In genomic region chr11:121932646-121933185, GRCh38 we compare ENCODE assay signal across 19 cellular contexts.
DNase-seq lines count a peak whose midpoint lies in the region; ATAC-seq, FAIRE-seq and TF ChIP-seq lines count a peak whose summit lies in the region.
"Had no signal": no experiment of that assay in that cellular context is flagged by ENCODE, and none has a peak within 500 bp of the region (broad histone marks: within the 10 kb centered on the region; RNA-seq: fewer than 3 reads in every experiment).

No MANE protein-coding gene starts in this region.

- H4K8ac ChIP-seq in mesendoderm (ENCODE audit: low read depth, low read length) = no peak overlapping the region

- no peak overlapping the region for H2BK5ac ChIP-seq in mesendoderm (ENCODE audit: low read length)

- no peak overlapping the region for H3K56ac ChIP-seq in mesendoderm (ENCODE audit: low read length)

- H3K4me3 ChIP-seq in esophagus muscularis mucosa (no peak overlapping the region), mesendoderm (ENCODE audit: low read length) (no peak overlapping the region)
- H3K4me3 ChIP-seq: A549; BLaER1 treated with 17β-estradiol and CSF1 and Interleukin-3, amounts not matched to agents 10 nM and 100 nM had no signal

- no peaks in the 10 kb centered on the region for H3K27me3 ChIP-seq in esophagus muscularis mucosa
- H3K27me3 ChIP-seq in mesendoderm (ENCODE audit: insufficient read depth, low read length, poor library complexity) = no peaks in the 10 kb centered on the region
- H3K27me3 ChIP-seq: BLaER1 treated with 17β-estradiol and CSF1 and Interleukin-3, amounts not matched to agents 10 nM and 100 nM had no signal

- TF ChIP-seq CTCF in esophagus muscularis mucosa (IDR thresholded peaks at IDR 0.05) = no peak

- H2BK120ac ChIP-seq in mesendoderm (ENCODE audit: low read depth, low read length) = no peak overlapping the region

- no peak for TF ChIP-seq POLR2A in esophagus muscularis mucosa (IDR thresholded peaks at IDR 0.05; ENCODE audit: low read depth)
- no peak for TF ChIP-seq POLR2A in H54 (IDR thresholded peaks at IDR 0.05; ENCODE audit: low read depth, low read length)

- no peaks in the 10 kb centered on the region for H3K79me1 ChIP-seq in mesendoderm (ENCODE audit: low read length)

- no peak overlapping the region for H3K23ac ChIP-seq in mesendoderm (ENCODE audit: low read length)

- H3K79me2 ChIP-seq in mesendoderm (ENCODE audit: control insufficient read depth, insufficient read depth, low read length) = no peaks in the 10 kb centered on the region

- no peak overlapping the region for H3K4ac ChIP-seq in mesendoderm (ENCODE audit: low read depth, low read length)

- H3K4me2 ChIP-seq in mesendoderm (ENCODE audit: low read length) = no peak overlapping the region
- H3K4me2 ChIP-seq: A549; BLaER1 treated with 17β-estradiol and CSF1 and Interleukin-3, amounts not matched to agents 10 nM and 100 nM had no signal

- H3K4me1 ChIP-seq in esophagus muscularis mucosa (peaks cover 8 to 28% (median 18%) of the 10 kb centered on the region in 4 donors), mesendoderm (ENCODE audit: control insufficient read depth, low read depth, low read length) (peaks cover 5% of the 10 kb centered on the region)
- H3K4me1 ChIP-seq: A549 had no signal

- no peak overlapping the region for H2AK5ac ChIP-seq in mesendoderm (ENCODE audit: low read length)

- DNase-seq in EL (peak; percentile 84), HTR-8/SVneo (ENCODE audit: insufficient read length, low spot score) (peak; percentile 66), esophagus muscularis mucosa (ENCODE audit: extremely low spot score) (peak; percentile 7), mesendoderm (peak; percentile 62), NCI-H82 treated with DMSO at 0.1 percent for 48 hours (lab: John Stamatoyannopoulos, UW; ENCODE audit: unreplicated experiment) (no peak), H54 (ENCODE audit: insufficient read length, low spot score) (no peak)
- DNase-seq: GOT3; Kasumi-1; NCI-H1105; NCI-H1694 treated with DMSO at 0.1 percent for 48 hours; NCI-H345; NCI-H526; NK-92 treated with Interleukin-12 subunit alpha and Interleukin-12 subunit beta, amount 100 ng/mL, for 24 hours; RPMI8226; SIG-M5 had no signal

- H4K5ac ChIP-seq in mesendoderm (ENCODE audit: low read length) = no peak overlapping the region

- no peak for TF ChIP-seq EP300 in esophagus muscularis mucosa (IDR thresholded peaks at IDR 0.05)

- no peak overlapping the region for H2BK15ac ChIP-seq in mesendoderm (replicated peaks; ENCODE audit: low read depth)

- no peak for ATAC-seq in HG03045 (IDR thresholded peaks at IDR 0.05; ENCODE audit: unreplicated experiment)
- no peak for ATAC-seq in GM21723 (IDR thresholded peaks at IDR 0.05; ENCODE audit: unreplicated experiment)
- ATAC-seq: A549 had no signal

- H3K9me3 ChIP-seq in esophagus muscularis mucosa = no peaks in the 10 kb centered on the region
- H3K9me3 ChIP-seq: A549; BLaER1 treated with 17β-estradiol and CSF1 and Interleukin-3, amounts not matched to agents 10 nM and 100 nM had no signal

- H3K27ac ChIP-seq in esophagus muscularis mucosa (replicated peaks in 1 of 4) = no peak overlapping the region
- no peak overlapping the region for H3K27ac ChIP-seq in mesendoderm (ENCODE audit: low read depth, low read length)
- H3K27ac ChIP-seq: A549; BLaER1 treated with 17β-estradiol and CSF1 and Interleukin-3, amounts not matched to agents 10 nM and 100 nM had no signal

- H3K9ac ChIP-seq in mesendoderm (ENCODE audit: low read length) = no peak overlapping the region
- H3K9ac ChIP-seq: BLaER1 treated with 17β-estradiol and CSF1 and Interleukin-3, amounts not matched to agents 10 nM and 100 nM had no signal

- no peaks in the 10 kb centered on the region for H3K36me3 ChIP-seq in esophagus muscularis mucosa
- no peaks in the 10 kb centered on the region for H3K36me3 ChIP-seq in mesendoderm (ENCODE audit: control insufficient read depth, insufficient read depth, low read length)
- H3K36me3 ChIP-seq: BLaER1 treated with 17β-estradiol and CSF1 and Interleukin-3, amounts not matched to agents 10 nM and 100 nM had no signal

- intact Hi-C loops in esophagus muscularis mucosa (cut with DNase I) = no loop called here

- FAIRE-seq in HTR-8/SVneo (lab: Jason Lieb, UNC) = peak; percentile 92
- no peak for FAIRE-seq in H54 (lab: Jason Lieb, UNC)
- FAIRE-seq: A549 had no signal

- 93% methylated on average over 3 of the region's 3 CpGs for WGBS in esophagus muscularis mucosa
- no CpG with 5 or more reads among the region's 3 CpGs for WGBS in mesendoderm (ENCODE audit: extremely low coverage, insufficient coverage, low lambda C conversion rate)

- no peak overlapping the region for H3K18ac ChIP-seq in mesendoderm (ENCODE audit: low read length)

Comparison
In these comparisons a context has a peak if more than half of its experiments do, and no peak if none do; other contexts are left out.
1. DNase-seq: peak in EL (single experiment), HTR-8/SVneo (single experiment), esophagus muscularis mucosa (single experiment) and mesendoderm (single experiment); none in NCI-H82 treated with DMSO at 0.1 percent for 48 hours (single experiment) and H54 (single experiment).